In the genomic region with DNA sequence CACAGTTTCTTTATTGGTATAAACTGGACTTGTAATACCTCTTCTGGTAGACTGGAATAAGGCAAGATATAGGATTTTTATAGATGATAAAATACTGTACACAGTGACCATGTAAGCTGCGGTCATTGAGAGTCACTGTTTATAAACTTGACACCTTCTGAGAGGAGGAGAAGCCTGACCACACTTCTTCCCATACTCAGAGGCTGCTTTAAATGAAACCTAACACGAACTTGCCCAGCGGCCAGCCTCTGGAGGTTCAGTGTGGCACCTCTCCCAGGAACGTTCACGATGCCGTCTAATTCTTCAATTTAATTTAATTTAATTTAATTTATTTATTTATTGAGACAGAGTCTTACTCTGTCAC, we compare ENCODE assay signal across 23 cellular contexts. TPM values are rescaled to one million over a fixed set of nuclear protein-coding genes. Genes with fewer than 3 reads are reported as not detected.
"Had no signal": no experiment of that assay in that cellular context is flagged by ENCODE, and none has a peak within 500 bp of the region (broad histone marks: within the 10 kb centered on the region; RNA-seq: fewer than 3 reads in every experiment).

No MANE protein-coding gene starts in this region.

- H3K27me3 ChIP-seq: heart left ventricle, tibial artery had no signal

- FAIRE-seq: endometrium, kidney, urothelium cell line had no signal

- H3K4me3 ChIP-seq: heart left ventricle, mucosa of descending colon, tibial artery had no signal

- DNase-seq: activated B cell treated with CpG ODN at 0.5 μM for 24 hours; activated CD4-positive, alpha-beta T cell treated with anti-CD3 and anti-CD28 coated beads for 36 hours; activated CD4-positive, alpha-beta T cell treated with anti-CD3 and anti-CD28 coated beads, Interleukin-2, amount 50 U/mL, for 48 hours; activated CD8-positive, alpha-beta memory T cell treated with anti-CD3 and anti-CD28 coated beads, Interleukin-2, amount 50 U/mL, for 48 hours; activated effector memory CD4-positive, alpha-beta T cell treated with Interleukin-2 at 50 U/mL for 16 hours; activated naive CD4-positive, alpha-beta T cell treated with anti-CD3 and anti-CD28 coated beads for 36 hours; activated naive CD8-positive, alpha-beta T cell treated with anti-CD3 and anti-CD28 coated beads, Interleukin-2, amount 10 ng/mL, durations not matched to agents 7 days and 5 days; activated T-cell treated with anti-CD3 and anti-CD28 coated beads, Interleukin-2, amount 50 U/mL, for 48 hours; amniotic stem cell; heart left ventricle; kidney; mesendoderm; mucosa of descending colon; naive B cell; occipital lobe; posterior cingulate gyrus; stimulated activated CD4-positive, alpha-beta T cell treated with anti-CD3 and anti-CD28 coated beads, Interleukin-12 subunit alpha, Interleukin-12 subunit beta, amount 100 ng/mL, for 4 hours; T-helper 9 cell; tibial artery had no signal

- H3K27ac ChIP-seq: tibial artery had no signal

RNA-seq across cellular contexts. Expression of gene MTARC1, which starts 22.5 kb away (rescaled TPM):
- total RNA-seq: activated CD4-positive, alpha-beta T cell treated with anti-CD3 and anti-CD28 coated beads for 36 hours; activated CD8-positive, alpha-beta memory T cell treated with anti-CD3 and anti-CD28 coated beads for 36 hours; activated naive CD4-positive, alpha-beta T cell treated with anti-CD3 and anti-CD28 coated beads for 36 hours; activated naive CD8-positive, alpha-beta T cell treated with anti-CD3 and anti-CD28 coated beads, Interleukin-2, amount 10 ng/mL, durations not matched to agents 7 days and 5 days; T-helper 1 cell treated with Interleukin-12 subunit alpha and Interleukin-12 subunit beta and Interleukin-4 antibody, amounts not matched to agents 30 ng/mL and 1 ng/mL, for 36 hours had no signal
